Comparison of ENCODE assay signal across 1 cellular context in the genomic region with DNA sequence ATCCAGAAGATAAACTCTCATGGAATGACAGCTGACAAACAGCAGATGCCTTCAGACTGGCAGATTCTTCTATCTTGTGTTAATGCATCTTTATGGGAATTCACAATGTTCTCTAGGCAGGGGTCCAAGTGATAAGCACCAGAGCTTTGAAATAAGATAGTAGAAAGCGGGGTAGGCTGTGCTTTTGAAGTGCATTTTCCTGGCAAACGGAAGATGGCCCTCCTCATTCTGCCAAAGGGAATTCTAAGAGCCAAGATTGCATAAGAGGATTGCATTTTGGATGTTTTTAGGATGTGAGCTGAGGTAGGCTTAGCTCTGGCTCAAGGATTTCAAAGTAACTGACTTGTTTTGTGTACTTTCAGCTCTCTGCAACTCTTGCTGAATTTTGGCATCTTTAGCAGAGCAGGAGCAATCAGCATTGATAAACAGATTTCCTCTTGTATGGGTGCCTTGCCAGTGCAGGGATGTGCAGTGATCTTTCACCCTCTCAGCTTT.
TF ChIP-seq lines count a peak whose summit lies in the region.

No MANE protein-coding gene starts in this region.

TF ChIP-seq in SK-N-SH, 30 proteins besides CTCF, POLR2A, EP300 and RAD21 (continued from another document):
- TF ChIP-seq TCF12 (IDR thresholded peaks at IDR 0.05) (peak; percentile 92), FOSL2 (IDR thresholded peaks at IDR 0.05; ENCODE audit: borderline replicate concordance, low read depth) (no peak), NFIC (IDR thresholded peaks at IDR 0.05; ENCODE audit: borderline replicate concordance) (peak; percentile 64; the same call in 1 of the 2 replicates), GABPA (IDR thresholded peaks at IDR 0.05; ENCODE audit: low read depth) (no peak; the same call in 1 of the 2 replicates), EZH2phosphoT487 (IDR thresholded peaks at IDR 0.05; ENCODE audit: borderline replicate concordance, low read depth) (no peak), FOXM1 (IDR thresholded peaks at IDR 0.05; ENCODE audit: low read depth) (no peak), NRF1 (IDR thresholded peaks at IDR 0.05; ENCODE audit: low read depth, low read length) (no peak), FOXJ3 (CRISPR knock-in tag; IDR thresholded peaks at IDR 0.05) (peak; percentile 75; the same call in 1 of the 2 replicates), SIN3A (IDR thresholded peaks at IDR 0.05; ENCODE audit: borderline replicate concordance, low read depth, low read length) (no peak), RXRA (IDR thresholded peaks at IDR 0.05; ENCODE audit: borderline replicate concordance, low read depth) (no peak; the same call in 1 of the 2 replicates), ELF1 (IDR thresholded peaks at IDR 0.05) (no peak), POLR2AphosphoS5 (IDR thresholded peaks at IDR 0.05; ENCODE audit: low read depth, low read length) (peak; percentile 50; the same call in 1 of the 2 replicates), CHD2 (IDR thresholded peaks at IDR 0.05; ENCODE audit: low read length, partially characterized antibody) (peak; percentile 93), RCOR1 (IDR thresholded peaks at IDR 0.05; ENCODE audit: low read length) (peak; percentile 100), TEAD4 (IDR thresholded peaks at IDR 0.05; ENCODE audit: borderline replicate concordance, insufficient read depth) (peak; percentile 55; the same call in 1 of the 2 replicates)
- TF ChIP-seq, protein P1, sequence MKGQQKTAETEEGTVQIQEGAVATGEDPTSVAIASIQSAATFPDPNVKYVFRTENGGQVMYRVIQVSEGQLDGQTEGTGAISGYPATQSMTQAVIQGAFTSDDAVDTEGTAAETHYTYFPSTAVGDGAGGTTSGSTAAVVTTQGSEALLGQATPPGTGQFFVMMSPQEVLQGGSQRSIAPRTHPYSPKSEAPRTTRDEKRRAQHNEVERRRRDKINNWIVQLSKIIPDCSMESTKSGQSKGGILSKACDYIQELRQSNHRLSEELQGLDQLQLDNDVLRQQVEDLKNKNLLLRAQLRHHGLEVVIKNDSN (IDR thresholded peaks at IDR 0.05; ENCODE audit: borderline replicate concordance, low read depth): no peak
- TF ChIP-seq, protein P2, sequence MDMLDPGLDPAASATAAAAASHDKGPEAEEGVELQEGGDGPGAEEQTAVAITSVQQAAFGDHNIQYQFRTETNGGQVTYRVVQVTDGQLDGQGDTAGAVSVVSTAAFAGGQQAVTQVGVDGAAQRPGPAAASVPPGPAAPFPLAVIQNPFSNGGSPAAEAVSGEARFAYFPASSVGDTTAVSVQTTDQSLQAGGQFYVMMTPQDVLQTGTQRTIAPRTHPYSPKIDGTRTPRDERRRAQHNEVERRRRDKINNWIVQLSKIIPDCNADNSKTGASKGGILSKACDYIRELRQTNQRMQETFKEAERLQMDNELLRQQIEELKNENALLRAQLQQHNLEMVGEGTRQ (IDR thresholded peaks at IDR 0.05; ENCODE audit: borderline replicate concordance, low read depth, low read length): no peak
- TF ChIP-seq, protein P3, sequence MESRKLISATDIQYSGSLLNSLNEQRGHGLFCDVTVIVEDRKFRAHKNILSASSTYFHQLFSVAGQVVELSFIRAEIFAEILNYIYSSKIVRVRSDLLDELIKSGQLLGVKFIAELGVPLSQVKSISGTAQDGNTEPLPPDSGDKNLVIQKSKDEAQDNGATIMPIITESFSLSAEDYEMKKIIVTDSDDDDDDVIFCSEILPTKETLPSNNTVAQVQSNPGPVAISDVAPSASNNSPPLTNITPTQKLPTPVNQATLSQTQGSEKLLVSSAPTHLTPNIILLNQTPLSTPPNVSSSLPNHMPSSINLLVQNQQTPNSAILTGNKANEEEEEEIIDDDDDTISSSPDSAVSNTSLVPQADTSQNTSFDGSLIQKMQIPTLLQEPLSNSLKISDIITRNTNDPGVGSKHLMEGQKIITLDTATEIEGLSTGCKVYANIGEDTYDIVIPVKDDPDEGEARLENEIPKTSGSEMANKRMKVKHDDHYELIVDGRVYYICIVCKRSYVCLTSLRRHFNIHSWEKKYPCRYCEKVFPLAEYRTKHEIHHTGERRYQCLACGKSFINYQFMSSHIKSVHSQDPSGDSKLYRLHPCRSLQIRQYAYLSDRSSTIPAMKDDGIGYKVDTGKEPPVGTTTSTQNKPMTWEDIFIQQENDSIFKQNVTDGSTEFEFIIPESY (IDR thresholded peaks at IDR 0.05; ENCODE audit: borderline replicate concordance, low read depth): no peak
- TF ChIP-seq, protein P4, sequence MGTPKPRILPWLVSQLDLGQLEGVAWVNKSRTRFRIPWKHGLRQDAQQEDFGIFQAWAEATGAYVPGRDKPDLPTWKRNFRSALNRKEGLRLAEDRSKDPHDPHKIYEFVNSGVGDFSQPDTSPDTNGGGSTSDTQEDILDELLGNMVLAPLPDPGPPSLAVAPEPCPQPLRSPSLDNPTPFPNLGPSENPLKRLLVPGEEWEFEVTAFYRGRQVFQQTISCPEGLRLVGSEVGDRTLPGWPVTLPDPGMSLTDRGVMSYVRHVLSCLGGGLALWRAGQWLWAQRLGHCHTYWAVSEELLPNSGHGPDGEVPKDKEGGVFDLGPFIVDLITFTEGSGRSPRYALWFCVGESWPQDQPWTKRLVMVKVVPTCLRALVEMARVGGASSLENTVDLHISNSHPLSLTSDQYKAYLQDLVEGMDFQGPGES (IDR thresholded peaks at IDR 0.05; ENCODE audit: low read depth, low read length): no peak
- TF ChIP-seq, protein P5, sequence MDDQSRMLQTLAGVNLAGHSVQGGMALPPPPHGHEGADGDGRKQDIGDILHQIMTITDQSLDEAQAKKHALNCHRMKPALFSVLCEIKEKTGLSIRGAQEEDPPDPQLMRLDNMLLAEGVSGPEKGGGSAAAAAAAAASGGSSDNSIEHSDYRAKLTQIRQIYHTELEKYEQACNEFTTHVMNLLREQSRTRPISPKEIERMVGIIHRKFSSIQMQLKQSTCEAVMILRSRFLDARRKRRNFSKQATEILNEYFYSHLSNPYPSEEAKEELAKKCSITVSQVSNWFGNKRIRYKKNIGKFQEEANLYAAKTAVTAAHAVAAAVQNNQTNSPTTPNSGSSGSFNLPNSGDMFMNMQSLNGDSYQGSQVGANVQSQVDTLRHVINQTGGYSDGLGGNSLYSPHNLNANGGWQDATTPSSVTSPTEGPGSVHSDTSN (IDR thresholded peaks at IDR 0.05): peak; percentile 87
